In the genomic region with DNA sequence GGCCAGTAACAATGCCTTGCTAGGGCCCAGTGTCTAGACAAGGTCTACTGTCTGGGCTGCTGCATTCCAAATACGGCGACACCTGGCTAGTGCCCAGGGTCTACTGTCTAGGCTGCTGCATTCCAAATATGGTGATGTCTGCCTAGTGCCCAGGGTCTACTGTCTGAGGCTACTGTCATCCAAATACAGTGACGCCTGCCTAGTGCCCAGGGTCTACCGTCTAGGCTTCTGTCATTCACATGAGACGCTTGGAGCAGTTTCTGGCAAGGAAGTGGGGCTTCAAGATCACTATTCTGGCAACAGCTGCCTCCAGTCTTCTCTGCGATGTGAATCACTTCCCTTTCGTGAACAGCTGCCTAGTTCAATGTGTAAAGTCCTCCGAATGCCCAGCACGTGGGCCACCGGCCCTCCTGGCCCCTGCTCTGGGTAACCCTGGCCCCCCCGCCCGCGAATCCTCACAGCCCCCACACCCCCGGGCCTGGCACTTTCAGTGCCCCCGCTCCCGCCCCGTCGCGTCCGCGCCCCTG, we compare ENCODE assay signal across 8 cellular contexts. TPM values are rescaled to one million over a fixed set of nuclear protein-coding genes. Genes with fewer than 3 reads are reported as not detected.
DNase-seq lines count a peak whose midpoint lies in the region; ATAC-seq and TF ChIP-seq lines count a peak whose summit lies in the region.

No MANE protein-coding gene starts in this region.

- H4K20me1 ChIP-seq in MM.1S (ENCODE audit: insufficient read depth, low read length), result no peaks in the 10 kb centered on the region

- H3K79me2 ChIP-seq in MM.1S (ENCODE audit: low read length), result no peaks in the 10 kb centered on the region

- no peaks in the 10 kb centered on the region for H3K9me2 ChIP-seq in MM.1S (replicated peaks; ENCODE audit: insufficient read depth, low read length)

- no peak overlapping the region for H3K27ac ChIP-seq in MM.1S (ENCODE audit: low read length)
- peak overlapping the region; percentile 86 to 93 for H3K27ac ChIP-seq in ascending aorta

- H3K4me2 ChIP-seq in MM.1S (ENCODE audit: low read depth, low read length), result peak overlapping the region; percentile 99
- H3K4me2 ChIP-seq in skeletal muscle satellite cell (ENCODE audit: low read length), result peak overlapping the region; percentile 99

- no peaks in the 10 kb centered on the region for H3K27me3 Mint-ChIP-seq in activated CD8-positive, alpha-beta memory T cell treated with anti-CD3 and anti-CD28 coated beads, Interleukin-2, amount 10 ng/mL, durations not matched to agents 7 days and 5 days

- no peaks in the 10 kb centered on the region for H3K36me3 Mint-ChIP-seq in activated CD8-positive, alpha-beta memory T cell treated with anti-CD3 and anti-CD28 coated beads, Interleukin-2, amount 10 ng/mL, durations not matched to agents 7 days and 5 days

- TF ChIP-seq CTCF in MM.1S (IDR thresholded peaks at IDR 0.05; ENCODE audit: low read length) (no peak), ascending aorta (IDR thresholded peaks at IDR 0.05) (no peak)

- ATAC-seq in activated CD8-positive, alpha-beta memory T cell treated with anti-CD3 and anti-CD28 coated beads, Interleukin-2, amount 10 ng/mL, durations not matched to agents 7 days and 5 days, result no peak
- ATAC-seq in HG02571 (IDR thresholded peaks at IDR 0.05; ENCODE audit: unreplicated experiment), result peak; percentile 46

- H3K4me3 ChIP-seq in MM.1S (ENCODE audit: low read length) (peak overlapping the region; percentile 67), ascending aorta (peak overlapping the region; percentile 88 to 89), iPS-15b (ENCODE audit: low read depth, low read length) (peak overlapping the region; percentile 75), skeletal muscle satellite cell (ENCODE audit: low read length) (peak overlapping the region; percentile 83)

- H3K9me3 ChIP-seq in MM.1S (replicated peaks; ENCODE audit: insufficient read depth, low read length) (no peaks in the 10 kb centered on the region), ascending aorta (no peaks in the 10 kb centered on the region), iPS-15b (ENCODE audit: control insufficient read depth, insufficient read depth, low read length) (no peaks in the 10 kb centered on the region), skeletal muscle satellite cell (replicated peaks; ENCODE audit: low read length) (no peaks in the 10 kb centered on the region)

- peak overlapping the region; percentile 64 for H3K9ac ChIP-seq in MM.1S (ENCODE audit: low read length)
- no peak overlapping the region for H3K9ac ChIP-seq in iPS-15b (ENCODE audit: low read depth, low read length)
- H3K9ac ChIP-seq in skeletal muscle satellite cell (ENCODE audit: low read depth, low read length), result peak overlapping the region; percentile 70

- 0 out of 2 replicates have a peak, but pooled peaks cover 3% of the 10 kb centered on the region for H3F3A ChIP-seq in MM.1S (ENCODE audit: insufficient read depth, low read length)

- peak overlapping the region; percentile 85 for H3K27ac Mint-ChIP-seq in activated CD8-positive, alpha-beta memory T cell treated with anti-CD3 and anti-CD28 coated beads, Interleukin-2, amount 10 ng/mL, durations not matched to agents 7 days and 5 days

- H3K27me3 ChIP-seq in MM.1S (replicated peaks; ENCODE audit: insufficient read depth, low read length) (no peaks in the 10 kb centered on the region), ascending aorta (no peaks in the 10 kb centered on the region), iPS-15b (ENCODE audit: control insufficient read depth, insufficient read depth, low read length) (no peaks in the 10 kb centered on the region), skeletal muscle satellite cell (ENCODE audit: control insufficient read depth, insufficient read depth, low read length) (no peaks in the 10 kb centered on the region)

- intact Hi-C loops in ascending aorta (cut with DNase I), result loop anchor here (1.0 to 5.0 kb wide), 4 partner anchors 12 to 271 kb away; a partner anchor contains a TSS

- no peaks in the 10 kb centered on the region for H3K36me3 ChIP-seq in MM.1S (replicated peaks; ENCODE audit: insufficient read depth, low read length)
- peaks cover 6 to 10% of the 10 kb centered on the region in 2 donors for H3K36me3 ChIP-seq in ascending aorta
- H3K36me3 ChIP-seq in iPS-15b (ENCODE audit: control insufficient read depth, insufficient read depth, low read length), result no peaks in the 10 kb centered on the region
- H3K36me3 ChIP-seq in skeletal muscle satellite cell (ENCODE audit: insufficient read depth, low read length), result no peaks in the 10 kb centered on the region

- H2AFZ ChIP-seq in MM.1S (ENCODE audit: low read length), result peak overlapping the region; percentile 53; the same call in 1 of the 2 replicates

- peaks cover 16% of the 10 kb centered on the region for H3K4me1 Mint-ChIP-seq in activated CD8-positive, alpha-beta memory T cell treated with anti-CD3 and anti-CD28 coated beads, Interleukin-2, amount 10 ng/mL, durations not matched to agents 7 days and 5 days

- no peaks in the 10 kb centered on the region for H3K9me3 Mint-ChIP-seq in activated CD8-positive, alpha-beta memory T cell treated with anti-CD3 and anti-CD28 coated beads, Interleukin-2, amount 10 ng/mL, durations not matched to agents 7 days and 5 days (ENCODE audit: low read depth)

- no peak for DNase-seq in activated CD8-positive, alpha-beta memory T cell treated with anti-CD3 and anti-CD28 coated beads, Interleukin-2, amount 10 ng/mL, durations not matched to agents 7 days and 5 days
- DNase-seq in activated CD8-positive, alpha-beta memory T cell treated with anti-CD3 and anti-CD28 coated beads, Interleukin-2, amount 50 U/mL, for 4 hours, result no peak
- DNase-seq in MM.1S, result no peak
- no peak for DNase-seq in ascending aorta (ENCODE audit: low spot score in 2 of 2)
- no peak for DNase-seq in NCI-H2171 (lab: John Stamatoyannopoulos, UW)

- CTCF ChIA-PET in activated CD8-positive, alpha-beta memory T cell treated with anti-CD3 and anti-CD28 coated beads, Interleukin-2, amount 10 ng/mL, durations not matched to agents 7 days and 5 days (lab: Charles Lee), result interaction anchor here (1.0 to 2.6 kb wide), 6 partner anchors 10 to 269 kb away, joined by 3 to 9 read pairs (median 5); a partner anchor contains a TSS

- no peaks in the 10 kb centered on the region for H3K4me1 ChIP-seq in MM.1S (ENCODE audit: low read length)
- H3K4me1 ChIP-seq in ascending aorta, result peaks cover 8 to 22% of the 10 kb centered on the region in 2 donors
- no peaks in the 10 kb centered on the region for H3K4me1 ChIP-seq in iPS-15b (ENCODE audit: control insufficient read depth, insufficient read depth, low read length)
- H3K4me1 ChIP-seq in skeletal muscle satellite cell (ENCODE audit: control insufficient read depth, insufficient read depth, low read length), result peaks cover 14% of the 10 kb centered on the region

- H3K4me3 Mint-ChIP-seq in activated CD8-positive, alpha-beta memory T cell treated with anti-CD3 and anti-CD28 coated beads, Interleukin-2, amount 10 ng/mL, durations not matched to agents 7 days and 5 days, result peak overlapping the region; percentile 86

RNA-seq across cellular contexts. Expression of a gene that starts 12.7 kb away (rescaled TPM):
- 10 to 100 TPM; 11.7 to 13.0 TPM for total RNA-seq in activated CD8-positive, alpha-beta memory T cell treated with anti-CD3 and anti-CD28 coated beads, Interleukin-2, amount 10 ng/mL, durations not matched to agents 7 days and 5 days
- total RNA-seq in ascending aorta, result 74.5 TPM
- total RNA-seq in skeletal muscle satellite cell (2012; rRNA removed), result 23.6 and 27.5 TPM in 2 replicates

RNA-seq across cellular contexts. Expression of a gene that starts 12.8 kb away (rescaled TPM):
- 10 to 100 TPM; 20.5 to 24.5 TPM for total RNA-seq in activated CD8-positive, alpha-beta memory T cell treated with anti-CD3 and anti-CD28 coated beads, Interleukin-2, amount 10 ng/mL, durations not matched to agents 7 days and 5 days
- total RNA-seq in ascending aorta, result 39.8 TPM
- 15.3 and 24.3 TPM in 2 replicates for total RNA-seq in skeletal muscle satellite cell (2012; rRNA removed)
